Comparison of ENCODE assay signal across 15 cellular contexts in the genomic region with DNA sequence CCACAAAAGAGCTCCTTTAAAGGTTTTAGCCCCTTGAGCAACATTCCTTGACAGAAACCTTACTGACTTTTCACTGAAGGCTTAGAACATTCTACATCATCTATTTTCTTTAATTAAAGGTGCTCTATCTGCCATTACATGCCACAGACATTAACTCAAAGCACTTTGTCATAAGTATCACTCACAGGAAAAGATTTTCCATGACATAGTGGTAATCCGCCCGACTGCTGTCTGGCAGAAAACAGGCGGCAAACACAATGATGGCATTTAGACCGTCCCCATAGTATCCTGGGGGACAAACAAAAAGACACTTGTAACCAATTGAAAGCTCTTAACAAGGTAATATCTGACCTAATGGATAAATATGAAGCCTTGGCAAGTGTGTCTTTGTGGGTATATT.
"Had no signal": no experiment of that assay in that cellular context is flagged by ENCODE, and none has a peak within 500 bp of the region (broad histone marks: within the 10 kb centered on the region; RNA-seq: fewer than 3 reads in every experiment).

No MANE protein-coding gene starts in this region.

- H3K4me3 Mint-ChIP-seq: activated CD8-positive, alpha-beta T cell treated with anti-CD3 and anti-CD28 coated beads, Interleukin-2, amount 10 ng/mL, durations not matched to agents 7 days and 5 days; central memory CD8-positive, alpha-beta T cell; WTC11 had no signal

- H3K4me3 ChIP-seq: gastroesophageal sphincter, right atrium auricular region, transverse colon had no signal

- H3K27ac ChIP-seq: gastroesophageal sphincter, transverse colon had no signal

- H3K9me3 Mint-ChIP-seq: central memory CD8-positive, alpha-beta T cell; WTC11 had no signal

- DNase-seq: activated CD4-positive, alpha-beta T cell treated with anti-CD3 and anti-CD28 coated beads for 48 hours; activated CD8-positive, alpha-beta memory T cell treated with anti-CD3 and anti-CD28 coated beads, Interleukin-2, amount 50 U/mL, for 48 hours; activated CD8-positive, alpha-beta T cell treated with anti-CD3 and anti-CD28 coated beads, Interleukin-2, amount 10 ng/mL, durations not matched to agents 7 days and 5 days; activated naive CD4-positive, alpha-beta T cell; cortex of kidney; effector CD8-positive, alpha-beta T cell; small intestine; stimulated activated naive CD4-positive, alpha-beta T cell; substantia nigra; T-helper 1 cell; transverse colon had no signal

- H3K27me3 Mint-ChIP-seq: central memory CD8-positive, alpha-beta T cell had no signal

- H3K36me3 ChIP-seq: right atrium auricular region, transverse colon had no signal

- H3K36me3 Mint-ChIP-seq: WTC11 had no signal

- H3K27ac Mint-ChIP-seq: activated CD8-positive, alpha-beta T cell treated with anti-CD3 and anti-CD28 coated beads, Interleukin-2, amount 10 ng/mL, durations not matched to agents 7 days and 5 days; WTC11 had no signal

- H3K27me3 ChIP-seq: gastroesophageal sphincter, right atrium auricular region, transverse colon had no signal

- H3K9me3 ChIP-seq: gastroesophageal sphincter, right atrium auricular region, transverse colon had no signal

- ATAC-seq: activated CD8-positive, alpha-beta T cell treated with anti-CD3 and anti-CD28 coated beads, Interleukin-2, amount 10 ng/mL, durations not matched to agents 7 days and 5 days; gastroesophageal sphincter; WTC11 had no signal
